8 cellular contexts compared by ENCODE assay signal in genomic region chr12:31323466-31324115, GRCh38. TPM values are rescaled to one million over a fixed set of nuclear protein-coding genes. Genes with fewer than 3 reads are reported as not detected.
DNase-seq lines count a peak whose midpoint lies in the region; ATAC-seq and TF ChIP-seq lines count a peak whose summit lies in the region.

No MANE protein-coding gene starts in this region.

- no peak for TF ChIP-seq CTCF in OCI-LY3 (IDR thresholded peaks at IDR 0.05; ENCODE audit: low read depth, low read length)

- no peaks in the 10 kb centered on the region for H3K27me3 ChIP-seq in OCI-LY3 (ENCODE audit: low read depth, low read length)

- DNase-seq in NK-92 treated with Interleukin-12 subunit alpha and Interleukin-12 subunit beta, amount 100 ng/mL, for 24 hours (lab: John Stamatoyannopoulos, UW), result peak; percentile 29
- DNase-seq in NK-92 (lab: John Stamatoyannopoulos, UW; ENCODE audit: unreplicated experiment), result no peak
- DNase-seq in activated T-helper 2 cell treated with anti-CD3 and anti-CD28 coated beads, Interferon-gamma antibody, Interleukin-2, Interleukin-4, amounts not matched to agents 10 μg/mL and 5 μg/mL and 100 μg/mL, durations not matched to agents 14 hours and 24 hours and 36 hours (ENCODE audit: low spot score), result no peak
- peak; percentile 80 for DNase-seq in cardiac septum (ENCODE audit: low spot score)
- no peak for DNase-seq in skeletal muscle cell (ENCODE audit: low read depth)
- DNase-seq in KG1 (lab: John Stamatoyannopoulos, UW), result no peak

- H3K4me3 Mint-ChIP-seq in activated T-helper 2 cell treated with anti-CD3 and anti-CD28 coated beads, Interferon-gamma antibody, Interleukin-2, Interleukin-4, amounts not matched to agents 10 μg/mL and 5 μg/mL and 100 μg/mL, durations not matched to agents 14 hours and 24 hours and 36 hours (ENCODE audit: low read depth), result peak overlapping the region; percentile 98

- H4K20me1 ChIP-seq in OCI-LY3 (ENCODE audit: insufficient read depth, low read length), result peaks cover 50% of the 10 kb centered on the region

- ATAC-seq in HG02885 (IDR thresholded peaks at IDR 0.05; ENCODE audit: poor library complexity, unreplicated experiment), result peak; percentile 15

- intact Hi-C loops in activated T-helper 2 cell treated with anti-CD3 and anti-CD28 coated beads, Interferon-gamma antibody, Interleukin-2, Interleukin-4, amounts not matched to agents 10 μg/mL and 5 μg/mL and 100 μg/mL, durations not matched to agents 14 hours and 24 hours and 36 hours (cut with micrococcal nuclease), result loop anchor here (2.0 to 10.0 kb wide), 5 partner anchors 51 to 571 kb away; partner anchors contain the start of genes CAPRIN2, DDX11 and ETFBKMT
- intact Hi-C loops in cardiac septum (cut with DNase I), result no loop called here

- peaks cover 14% of the 10 kb centered on the region for H3K36me3 ChIP-seq in OCI-LY3 (replicated peaks; ENCODE audit: low read depth, low read length)

- peaks cover 1% of the 10 kb centered on the region for H3K27me3 Mint-ChIP-seq in activated T-helper 2 cell treated with anti-CD3 and anti-CD28 coated beads, Interferon-gamma antibody, Interleukin-2, Interleukin-4, amounts not matched to agents 10 μg/mL and 5 μg/mL and 100 μg/mL, durations not matched to agents 14 hours and 24 hours and 36 hours (ENCODE audit: low read depth)

- H3K79me2 ChIP-seq in OCI-LY3 (ENCODE audit: low read length), result peaks cover 80% of the 10 kb centered on the region

- peak overlapping the region; percentile 95 for H3K27ac Mint-ChIP-seq in activated T-helper 2 cell treated with anti-CD3 and anti-CD28 coated beads, Interferon-gamma antibody, Interleukin-2, Interleukin-4, amounts not matched to agents 10 μg/mL and 5 μg/mL and 100 μg/mL, durations not matched to agents 14 hours and 24 hours and 36 hours

- no peaks in the 10 kb centered on the region for H3K9me3 Mint-ChIP-seq in activated T-helper 2 cell treated with anti-CD3 and anti-CD28 coated beads, Interferon-gamma antibody, Interleukin-2, Interleukin-4, amounts not matched to agents 10 μg/mL and 5 μg/mL and 100 μg/mL, durations not matched to agents 14 hours and 24 hours and 36 hours

- H3K4me1 ChIP-seq in OCI-LY3 (ENCODE audit: low read length), result peaks cover 46% of the 10 kb centered on the region

- H3K36me3 Mint-ChIP-seq in activated T-helper 2 cell treated with anti-CD3 and anti-CD28 coated beads, Interferon-gamma antibody, Interleukin-2, Interleukin-4, amounts not matched to agents 10 μg/mL and 5 μg/mL and 100 μg/mL, durations not matched to agents 14 hours and 24 hours and 36 hours (ENCODE audit: low read depth), result peaks cover 47% of the 10 kb centered on the region

- H3K4me1 Mint-ChIP-seq in activated T-helper 2 cell treated with anti-CD3 and anti-CD28 coated beads, Interferon-gamma antibody, Interleukin-2, Interleukin-4, amounts not matched to agents 10 μg/mL and 5 μg/mL and 100 μg/mL, durations not matched to agents 14 hours and 24 hours and 36 hours (ENCODE audit: low read depth), result peaks cover 41% of the 10 kb centered on the region

- H3K9me3 ChIP-seq in OCI-LY3 (ENCODE audit: insufficient read depth, low read length), result no peaks in the 10 kb centered on the region

- peak overlapping the region; percentile 98 for H3K9ac ChIP-seq in OCI-LY3 (ENCODE audit: low read length)

- H3K4me2 ChIP-seq in OCI-LY3 (ENCODE audit: low read length), result peak overlapping the region; percentile 90

- peak overlapping the region; percentile 84 for H3K27ac ChIP-seq in OCI-LY3 (ENCODE audit: low read length)

- no peak overlapping the region for H2AFZ ChIP-seq in OCI-LY3 (ENCODE audit: low read depth, low read length)

- H3K4me3 ChIP-seq in OCI-LY3 (ENCODE audit: low read length) (peak overlapping the region; percentile 94), skeletal muscle cell (ENCODE audit: low read depth, low read length) (peak overlapping the region; percentile 93)

RNA-seq across cellular contexts. Expression of gene SINHCAF, which starts 2.4 kb away (rescaled TPM):
- total RNA-seq in activated T-helper 2 cell treated with anti-CD3 and anti-CD28 coated beads, Interferon-gamma antibody, Interleukin-2, Interleukin-4, amounts not matched to agents 10 μg/mL and 5 μg/mL and 100 μg/mL, durations not matched to agents 14 hours and 24 hours and 36 hours, result 223 and 231 TPM in 2 replicates
- total RNA-seq in cardiac septum, result 10.3 TPM

Comparison
In these comparisons a context has a peak if more than half of its experiments do, and no peak if none do; other contexts are left out.
1. DNase-seq: peak in NK-92 treated with Interleukin-12 subunit alpha and Interleukin-12 subunit beta, amount 100 ng/mL, for 24 hours (single experiment) and cardiac septum (single experiment); none in NK-92 (single experiment), activated T-helper 2 cell treated with anti-CD3 and anti-CD28 coated beads, Interferon-gamma antibody, Interleukin-2, Interleukin-4, amounts not matched to agents 10 μg/mL and 5 μg/mL and 100 μg/mL, durations not matched to agents 14 hours and 24 hours and 36 hours (single experiment), skeletal muscle cell (single experiment) and KG1 (single experiment).
2. RNA of gene SINHCAF, which starts 2.4 kb away (total RNA-seq): 223 to 231 TPM in activated T-helper 2 cell treated with anti-CD3 and anti-CD28 coated beads, Interferon-gamma antibody, Interleukin-2, Interleukin-4, amounts not matched to agents 10 μg/mL and 5 μg/mL and 100 μg/mL, durations not matched to agents 14 hours and 24 hours and 36 hours; 10.3 TPM in cardiac septum (single experiment); every median in the first group is over 10 times any median in the second.